ENCODE assay signal across 23 cellular contexts in the genomic region with DNA sequence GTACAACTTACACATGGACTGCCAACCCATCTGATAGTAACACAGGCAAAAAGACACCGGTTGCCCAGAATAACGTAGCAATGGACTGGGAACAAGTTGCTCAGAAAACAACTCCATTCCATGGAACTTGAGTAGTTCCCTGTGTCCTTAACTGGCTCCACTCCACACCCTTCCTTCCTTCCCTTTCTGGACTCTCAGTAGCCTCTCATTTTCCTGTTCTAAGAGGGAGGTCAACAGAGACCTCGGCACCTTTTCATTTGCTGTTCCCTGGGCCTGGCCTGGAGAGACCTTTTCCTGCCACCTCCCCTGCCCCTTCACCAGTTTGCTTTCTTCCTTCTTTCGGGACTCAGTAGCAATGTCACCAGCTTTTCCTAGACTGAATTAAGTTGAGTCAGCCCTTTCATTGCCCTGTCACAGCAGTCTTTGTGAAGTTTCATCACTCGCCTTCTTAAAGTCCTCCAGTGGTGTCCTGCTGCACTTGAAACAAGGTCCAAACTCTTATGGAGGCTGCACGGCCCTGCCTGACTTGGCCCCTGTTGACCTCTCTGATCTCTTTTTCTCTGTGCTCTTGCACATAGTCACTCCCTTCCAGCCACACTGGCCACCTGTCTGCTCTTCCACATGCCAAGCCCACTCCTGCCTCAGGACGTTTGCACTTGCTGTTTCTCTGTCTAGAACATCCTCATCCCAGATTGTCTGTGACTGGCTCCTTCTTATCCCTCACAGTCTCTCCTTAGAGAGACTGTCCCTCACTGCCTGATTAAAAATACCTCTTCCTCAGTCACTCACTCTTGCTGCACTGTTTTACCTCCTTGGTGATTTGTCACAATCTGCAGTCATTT.
"Had no signal": no experiment of that assay in that cellular context is flagged by ENCODE, and none has a peak within 500 bp of the region (broad histone marks: within the 10 kb centered on the region; RNA-seq: fewer than 3 reads in every experiment).

No MANE protein-coding gene starts in this region.

- H3K27ac ChIP-seq: breast epithelium, left lung, neutrophil, ovary, prostate gland, testis, transverse colon, VCaP had no signal

- H3K27me3 ChIP-seq: breast epithelium, ovary, testis, transverse colon had no signal

- H3K4me3 ChIP-seq: breast epithelium, left lung, ovary, prostate gland, testis, transverse colon had no signal

- H3K36me3 ChIP-seq: breast epithelium, left lung, neutrophil, ovary, prostate gland, transverse colon had no signal

- DNase-seq: activated CD4-positive, alpha-beta T cell treated with anti-CD3 and anti-CD28 coated beads for 4 hours; activated CD4-positive, alpha-beta T cell treated with anti-CD3 and anti-CD28 coated beads, Interleukin-2, amount 50 U/mL, for 4 hours; activated naive CD4-positive, alpha-beta T cell; activated T-cell treated with anti-CD3 and anti-CD28 coated beads for 4 hours; activated T-cell treated with anti-CD3 and anti-CD28 coated beads, Interleukin-2, amount 50 U/mL, for 72 hours; effector memory CD4-positive, alpha-beta T cell; left lung; mammary epithelial cell; ovary; stimulated activated CD4-positive, alpha-beta T cell treated with anti-CD3 and anti-CD28 coated beads, Interleukin-2, amount 100 ng/mL, for 48 hours; stimulated activated naive CD4-positive, alpha-beta T cell treated with Interleukin-2 at 50 U/mL for 16 hours; SW 1271; T-helper 9 cell; testis; transverse colon had no signal

- FAIRE-seq: colon, islet of Langerhans, TTC549 had no signal

- H3K9me3 ChIP-seq: breast epithelium, left lung, neutrophil, ovary, prostate gland, testis, transverse colon had no signal

- ATAC-seq: activated naive CD4-positive, alpha-beta T cell treated with anti-CD3 and anti-CD28 coated beads, Interleukin-2, amount 50 U/mL, for 72 hours; activated T-cell treated with anti-CD3 and anti-CD28 coated beads, Interleukin-2, amount 50 U/mL, for 72 hours; left lung had no signal

- H3K4me1 ChIP-seq: breast epithelium, left lung, prostate gland had no signal
